ENCODE assay signal across 1 cellular context in the genomic region with DNA sequence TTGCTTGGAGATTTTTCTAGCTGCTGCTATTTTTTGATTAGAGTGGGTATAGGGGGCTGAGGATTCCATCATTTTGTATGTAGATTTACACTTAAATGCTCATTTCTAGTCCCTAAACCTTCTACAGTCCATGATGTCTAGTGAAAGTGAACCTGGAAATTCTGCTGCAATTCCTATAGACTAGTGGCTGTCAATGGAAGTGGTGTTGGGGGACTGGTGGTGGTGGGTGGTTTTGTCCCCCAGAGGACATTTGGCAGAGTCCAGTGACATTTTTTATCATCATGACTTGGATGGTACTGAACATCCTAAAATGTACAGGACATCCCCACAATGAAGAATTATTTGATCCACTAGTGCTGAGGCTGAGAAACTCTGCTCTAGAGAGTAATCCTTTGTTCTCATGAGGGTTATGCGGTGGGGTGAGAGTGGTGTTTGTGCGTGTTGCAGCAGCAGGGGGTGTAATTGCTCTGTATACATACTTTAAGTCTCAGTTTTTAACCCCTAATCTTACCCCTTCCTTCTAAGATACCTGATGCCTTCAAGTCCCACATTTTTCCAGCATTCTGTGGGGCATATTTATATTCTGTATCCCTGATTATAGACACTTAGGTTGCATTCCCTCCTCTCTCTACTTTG.
TF ChIP-seq lines count a peak whose summit lies in the region.

No MANE protein-coding gene starts in this region.

TF ChIP-seq in HCT116, 20 proteins besides CTCF, POLR2A, EP300 and RAD21 (continued from another document):
- TF ChIP-seq, protein P1, sequence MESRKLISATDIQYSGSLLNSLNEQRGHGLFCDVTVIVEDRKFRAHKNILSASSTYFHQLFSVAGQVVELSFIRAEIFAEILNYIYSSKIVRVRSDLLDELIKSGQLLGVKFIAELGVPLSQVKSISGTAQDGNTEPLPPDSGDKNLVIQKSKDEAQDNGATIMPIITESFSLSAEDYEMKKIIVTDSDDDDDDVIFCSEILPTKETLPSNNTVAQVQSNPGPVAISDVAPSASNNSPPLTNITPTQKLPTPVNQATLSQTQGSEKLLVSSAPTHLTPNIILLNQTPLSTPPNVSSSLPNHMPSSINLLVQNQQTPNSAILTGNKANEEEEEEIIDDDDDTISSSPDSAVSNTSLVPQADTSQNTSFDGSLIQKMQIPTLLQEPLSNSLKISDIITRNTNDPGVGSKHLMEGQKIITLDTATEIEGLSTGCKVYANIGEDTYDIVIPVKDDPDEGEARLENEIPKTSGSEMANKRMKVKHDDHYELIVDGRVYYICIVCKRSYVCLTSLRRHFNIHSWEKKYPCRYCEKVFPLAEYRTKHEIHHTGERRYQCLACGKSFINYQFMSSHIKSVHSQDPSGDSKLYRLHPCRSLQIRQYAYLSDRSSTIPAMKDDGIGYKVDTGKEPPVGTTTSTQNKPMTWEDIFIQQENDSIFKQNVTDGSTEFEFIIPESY (IDR thresholded peaks at IDR 0.05; ENCODE audit: extremely low read depth, insufficient replicate concordance, low read length) = no peak
- TF ChIP-seq YY1 (IDR thresholded peaks at IDR 0.05; ENCODE audit: extremely low read depth, insufficient replicate concordance, low read depth, low read length) = no peak
